ENCODE assay signal across 12 cellular contexts in the genomic region with DNA sequence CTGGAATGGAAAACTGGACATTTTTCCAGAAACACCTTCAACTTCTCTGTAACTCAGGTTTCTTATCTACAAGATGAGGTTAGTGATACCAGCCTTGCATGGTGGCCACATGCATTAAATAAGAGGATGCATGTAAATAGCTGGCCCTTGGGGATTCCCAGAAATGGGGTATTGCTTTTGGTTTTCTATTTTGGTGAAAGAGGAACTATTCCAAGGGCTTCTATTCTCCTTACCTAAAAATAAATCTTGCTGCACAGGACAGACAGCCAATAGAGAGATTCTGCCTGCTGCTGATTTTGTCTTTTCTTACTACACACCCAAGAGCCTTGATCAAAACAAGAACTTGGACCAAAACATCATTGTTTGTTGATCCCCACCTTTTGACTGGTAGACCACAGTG.
DNase-seq lines count a peak whose midpoint lies in the region; ATAC-seq lines count a peak whose summit lies in the region.
"Had no signal": no experiment of that assay in that cellular context is flagged by ENCODE, and none has a peak within 500 bp of the region (broad histone marks: within the 10 kb centered on the region; RNA-seq: fewer than 3 reads in every experiment).

No MANE protein-coding gene starts in this region.

- no peak overlapping the region for H3K4me3 Mint-ChIP-seq in activated naive CD8-positive, alpha-beta T cell treated with anti-CD3 and anti-CD28 coated beads, Interleukin-2, amount 50 U/mL, for 24 hours
- H3K4me3 Mint-ChIP-seq: dendritic cell treated with granulocyte-macrophage colony-stimulating factor and Interleukin-4, amounts not matched to agents 40 ng/mL and 50 ng/mL, for 4 days; T-helper 1 cell treated with Interleukin-12 subunit alpha and Interleukin-12 subunit beta and Interleukin-4 antibody, amounts not matched to agents 30 μg/mL and 1 μg/mL, for 36 hours had no signal

- H3K4me1 Mint-ChIP-seq in activated naive CD8-positive, alpha-beta T cell treated with anti-CD3 and anti-CD28 coated beads, Interleukin-2, amount 50 U/mL, for 24 hours, result peaks cover 3% of the 10 kb centered on the region

- peaks cover 10% of the 10 kb centered on the region for H3K36me3 Mint-ChIP-seq in activated naive CD8-positive, alpha-beta T cell treated with anti-CD3 and anti-CD28 coated beads, Interleukin-2, amount 50 U/mL, for 24 hours (ENCODE audit: low read depth)

- H3K27me3 Mint-ChIP-seq in activated naive CD8-positive, alpha-beta T cell treated with anti-CD3 and anti-CD28 coated beads, Interleukin-2, amount 50 U/mL, for 24 hours, result no peaks in the 10 kb centered on the region
- H3K27me3 Mint-ChIP-seq: dendritic cell treated with granulocyte-macrophage colony-stimulating factor and Interleukin-4, amounts not matched to agents 40 ng/mL and 50 ng/mL, for 4 days had no signal

- no peak overlapping the region for H3K27ac Mint-ChIP-seq in activated naive CD8-positive, alpha-beta T cell treated with anti-CD3 and anti-CD28 coated beads, Interleukin-2, amount 50 U/mL, for 24 hours
- H3K27ac Mint-ChIP-seq: activated naive CD4-positive, alpha-beta T cell treated with anti-CD3 and anti-CD28 coated beads, Interleukin-2, amount 50 U/mL, for 72 hours; dendritic cell treated with granulocyte-macrophage colony-stimulating factor and Interleukin-4, amounts not matched to agents 40 ng/mL and 50 ng/mL, for 4 days; T-helper 1 cell treated with Interleukin-12 subunit alpha and Interleukin-12 subunit beta and Interleukin-4 antibody, amounts not matched to agents 30 μg/mL and 1 μg/mL, for 36 hours had no signal

- DNase-seq in pons (ENCODE audit: low spot score), result peak; percentile 28
- no peak for DNase-seq in GM03348 (ENCODE audit: low spot score)
- no peak for DNase-seq in Ammon's horn (ENCODE audit: low spot score)
- DNase-seq in activated naive CD8-positive, alpha-beta T cell treated with anti-CD3 and anti-CD28 coated beads, Interleukin-2, amount 50 U/mL, for 24 hours, result no peak
- DNase-seq: activated CD4-positive, alpha-beta T cell treated with anti-CD3 and anti-CD28 coated beads, Interleukin-2, amount 50 U/mL, for 4 hours; NCI-H1417 had no signal

- H3K9me3 Mint-ChIP-seq in activated naive CD8-positive, alpha-beta T cell treated with anti-CD3 and anti-CD28 coated beads, Interleukin-2, amount 50 U/mL, for 24 hours, result peaks cover 19% of the 10 kb centered on the region

- peak; percentile 68 for ATAC-seq in GM18873 (IDR thresholded peaks at IDR 0.05; ENCODE audit: low FRiP score, unreplicated experiment)
- ATAC-seq in GM21717 (IDR thresholded peaks at IDR 0.05; ENCODE audit: unreplicated experiment), result peak; percentile 85
- peak; percentile 74 for ATAC-seq in HG03342 (IDR thresholded peaks at IDR 0.05; ENCODE audit: unreplicated experiment)
- ATAC-seq in activated naive CD8-positive, alpha-beta T cell treated with anti-CD3 and anti-CD28 coated beads, Interleukin-2, amount 50 U/mL, for 24 hours, result no peak
- ATAC-seq: activated naive CD4-positive, alpha-beta T cell treated with anti-CD3 and anti-CD28 coated beads, Interleukin-2, amount 50 U/mL, for 72 hours had no signal
